ENCODE assay signal across 8 cellular contexts in genomic region chr17:59853919-59854729, GRCh38. TPM values are rescaled to one million over a fixed set of nuclear protein-coding genes. Genes with fewer than 3 reads are reported as not detected.
DNase-seq lines count a peak whose midpoint lies in the region; ATAC-seq and TF ChIP-seq lines count a peak whose summit lies in the region.
"Not testable (repeated sequence)": the region's sequence is repeated elsewhere in the genome, so short reads cannot be mapped to it uniquely, and the experiment has no call there.

No MANE protein-coding gene starts in this region.

- H3K4me1 ChIP-seq in CD4-positive, CD25-positive, alpha-beta regulatory T cell (ENCODE audit: control insufficient read depth, insufficient read depth, low read length, poor library complexity, severe bottlenecking): peaks cover 25% of the 10 kb centered on the region
- H3K4me1 ChIP-seq in PC-3 (ENCODE audit: insufficient read depth, low read length) (peaks cover 70% of the 10 kb centered on the region), mammary epithelial cell (ENCODE audit: insufficient read depth, low read length) (peaks cover 25% of the 10 kb centered on the region), heart left ventricle (peaks cover 0 to 53% (median 8%) of the 10 kb centered on the region in 12 donors)
- not testable (repeated sequence) for H3K4me1 ChIP-seq in smooth muscle cell (ENCODE audit: low read depth); uterus

- H3K9me2 ChIP-seq in PC-3 (replicated peaks; ENCODE audit: low read length): not testable (repeated sequence)

- not testable (repeated sequence) for H2AFZ ChIP-seq in PC-3 (ENCODE audit: low read length); mammary epithelial cell (ENCODE audit: low read depth, low read length); smooth muscle cell (ENCODE audit: low read depth)

- WGBS in mammary epithelial cell (ENCODE audit: low coverage, missing lambda C conversion rate): 97% methylated on average over 10 of the region's 10 CpGs
- WGBS in heart left ventricle, 4 donors: 94 to 97% (median 95%) methylated on average over 10 of the region's 10 CpGs
- 74% methylated on average over 10 of the region's 10 CpGs for WGBS in smooth muscle cell (ENCODE audit: low lambda C conversion rate)

- not testable (repeated sequence) for H3K36me3 ChIP-seq in CD4-positive, CD25-positive, alpha-beta regulatory T cell (ENCODE audit: control insufficient read depth, insufficient read depth, low read length); PC-3 (ENCODE audit: low read depth, low read length); mammary epithelial cell (ENCODE audit: insufficient read depth, low read length); heart left ventricle; smooth muscle cell (ENCODE audit: low read depth); uterus

- H3K27me3 Mint-ChIP-seq in CD4-positive, CD25-positive, alpha-beta regulatory T cell; activated CD4-positive, alpha-beta T cell treated with anti-CD3 and anti-CD28 coated beads, Interleukin-2, amount 10 ng/mL, durations not matched to agents 7 days and 5 days; natural killer cell treated with Interleukin-12 subunit alpha and Interleukin-12 subunit beta and Interleukin-15 and Interleukin-18, amount 100 ng/mL, for 72 hours: not testable (repeated sequence)

- H3K9me3 ChIP-seq in CD4-positive, CD25-positive, alpha-beta regulatory T cell (ENCODE audit: control insufficient read depth in 2 of 2, low read length in 2 of 2); PC-3 (ENCODE audit: low read length); mammary epithelial cell (replicated peaks; ENCODE audit: insufficient read depth, low read length); heart left ventricle; smooth muscle cell (replicated peaks; ENCODE audit: low read depth); uterus: not testable (repeated sequence)

- intact Hi-C loops in PC-3 (cut with micrococcal nuclease) (loop anchor here (1.0 to 2.0 kb wide), 4 partner anchors 9 to 147 kb away; partner anchors contain the start of genes PTRH2 and VMP1), mammary epithelial cell (cut with micrococcal nuclease) (loop anchor here (1.0 kb wide), 2 partner anchors 9 to 101 kb away; no protein-coding TSS in a partner anchor)
- intact Hi-C loops in heart left ventricle (cut with DNase I); uterus (cut with DNase I; ENCODE audit: low total_unique reads): not testable (repeated sequence)

- BruUV-seq in PC-3 (replicated peaks; lab: Mats Ljungman, UMichigan); mammary epithelial cell (replicated peaks; lab: Mats Ljungman, UMichigan): not testable (repeated sequence)

- CTCF ChIA-PET in PC-3 (lab: Charles Lee): interaction anchor here (0.6 to 1.2 kb wide), 7 partner anchors 9 to 224 kb away, joined by 4 to 18 read pairs (median 5); no protein-coding TSS in a partner anchor
- CTCF ChIA-PET in activated CD4-positive, alpha-beta T cell treated with anti-CD3 and anti-CD28 coated beads, Interleukin-2, amount 10 ng/mL, durations not matched to agents 7 days and 5 days (lab: Charles Lee): interaction anchor here (0.6 to 2.0 kb wide), 11 partner anchors 9 to 209 kb away, joined by 3 to 11 read pairs (median 4); no protein-coding TSS in a partner anchor
- CTCF ChIA-PET in mammary epithelial cell (lab: Charles Lee; ENCODE audit: low non-redundant PET): interaction anchor here (0.6 to 0.7 kb wide), 3 partner anchors 38 to 100 kb away, joined by 4 to 11 read pairs (median 5); no protein-coding TSS in a partner anchor

- H3K36me3 Mint-ChIP-seq in CD4-positive, CD25-positive, alpha-beta regulatory T cell; activated CD4-positive, alpha-beta T cell treated with anti-CD3 and anti-CD28 coated beads, Interleukin-2, amount 10 ng/mL, durations not matched to agents 7 days and 5 days (ENCODE audit: low read depth); natural killer cell treated with Interleukin-12 subunit alpha and Interleukin-12 subunit beta and Interleukin-15 and Interleukin-18, amount 100 ng/mL, for 72 hours: not testable (repeated sequence)

- H3K27me3 ChIP-seq in CD4-positive, CD25-positive, alpha-beta regulatory T cell (ENCODE audit: control insufficient read depth, insufficient read depth, low read length); PC-3 (ENCODE audit: low read length); mammary epithelial cell (ENCODE audit: insufficient read depth, low read length); heart left ventricle; smooth muscle cell (ENCODE audit: low read depth); uterus: not testable (repeated sequence)

- H3F3A ChIP-seq in PC-3 (ENCODE audit: low read length, unreplicated experiment): not testable (repeated sequence)
- peaks cover 20% of the 10 kb centered on the region for H3F3A ChIP-seq in smooth muscle cell (ENCODE audit: low read depth)

- peaks cover 20% of the 10 kb centered on the region for H3K79me2 ChIP-seq in PC-3 (ENCODE audit: low read length)
- H3K79me2 ChIP-seq in mammary epithelial cell (ENCODE audit: insufficient read depth, low read length); smooth muscle cell (ENCODE audit: low read depth): not testable (repeated sequence)

- H3K4me1 Mint-ChIP-seq in CD4-positive, CD25-positive, alpha-beta regulatory T cell: peaks cover 15 to 42% (median 29%) of the 10 kb centered on the region in 4 donors
- peaks cover 53% of the 10 kb centered on the region for H3K4me1 Mint-ChIP-seq in activated CD4-positive, alpha-beta T cell treated with anti-CD3 and anti-CD28 coated beads, Interleukin-2, amount 10 ng/mL, durations not matched to agents 7 days and 5 days
- peaks cover 26 to 33% of the 10 kb centered on the region in 2 donors for H3K4me1 Mint-ChIP-seq in natural killer cell treated with Interleukin-12 subunit alpha and Interleukin-12 subunit beta and Interleukin-15 and Interleukin-18, amount 100 ng/mL, for 72 hours (ENCODE audit: low read depth in 2 of 2)

- H4K20me1 ChIP-seq in PC-3 (ENCODE audit: low read length); mammary epithelial cell (ENCODE audit: insufficient read depth, low read length); smooth muscle cell (ENCODE audit: low read depth): not testable (repeated sequence)

- dilution Hi-C loops in mammary epithelial cell (cut with HindIII; ENCODE audit: low sequenced_read_pairs): not testable (repeated sequence)

- H3K4me3 ChIP-seq in CD4-positive, CD25-positive, alpha-beta regulatory T cell (ENCODE audit: low read depth, low read length); PC-3 (ENCODE audit: low read length); mammary epithelial cell (replicated peaks in 1 of 3; ENCODE audit: insufficient read depth in 1 of 3, low read depth in 2 of 3, low read length in 3 of 3); heart left ventricle; smooth muscle cell; uterus: not testable (repeated sequence)

- H3K4me3 Mint-ChIP-seq in CD4-positive, CD25-positive, alpha-beta regulatory T cell; activated CD4-positive, alpha-beta T cell treated with anti-CD3 and anti-CD28 coated beads, Interleukin-2, amount 10 ng/mL, durations not matched to agents 7 days and 5 days; natural killer cell treated with Interleukin-12 subunit alpha and Interleukin-12 subunit beta and Interleukin-15 and Interleukin-18, amount 100 ng/mL, for 72 hours: not testable (repeated sequence)

- not testable (repeated sequence) for H3K9me3 Mint-ChIP-seq in CD4-positive, CD25-positive, alpha-beta regulatory T cell; activated CD4-positive, alpha-beta T cell treated with anti-CD3 and anti-CD28 coated beads, Interleukin-2, amount 10 ng/mL, durations not matched to agents 7 days and 5 days; natural killer cell treated with Interleukin-12 subunit alpha and Interleukin-12 subunit beta and Interleukin-15 and Interleukin-18, amount 100 ng/mL, for 72 hours

- H3K27ac Mint-ChIP-seq in CD4-positive, CD25-positive, alpha-beta regulatory T cell: peak overlapping the region; percentile 52 to 86 (median 84)
- H3K27ac Mint-ChIP-seq in activated CD4-positive, alpha-beta T cell treated with anti-CD3 and anti-CD28 coated beads, Interleukin-2, amount 10 ng/mL, durations not matched to agents 7 days and 5 days: peak overlapping the region; percentile 73
- H3K27ac Mint-ChIP-seq in natural killer cell treated with Interleukin-12 subunit alpha and Interleukin-12 subunit beta and Interleukin-15 and Interleukin-18, amount 100 ng/mL, for 72 hours: peak overlapping the region; percentile 74 to 82

- in situ Hi-C loops in mammary epithelial cell (cut with MboI; ENCODE audit: low sequenced_read_pairs in 2 of 2): not testable (repeated sequence)

- not testable (repeated sequence) for ATAC-seq in CD4-positive, CD25-positive, alpha-beta regulatory T cell (ENCODE audit: low read depth in 2 of 2); PC-3; heart left ventricle; natural killer cell treated with Interleukin-12 subunit alpha and Interleukin-12 subunit beta and Interleukin-15 and Interleukin-18, amount 100 ng/mL, for 72 hours

- H3K27ac ChIP-seq in CD4-positive, CD25-positive, alpha-beta regulatory T cell (ENCODE audit: insufficient read depth, low read length, poor library complexity, severe bottlenecking): peak overlapping the region; percentile 81
- H3K27ac ChIP-seq in PC-3 (ENCODE audit: low read length) (peak overlapping the region; percentile 92), mammary epithelial cell (ENCODE audit: insufficient read depth, low read depth, low read length) (peak overlapping the region; percentile 52), heart left ventricle (peak overlapping the region in 8 of 12 donors; percentile 5 to 82 (median 56)), smooth muscle cell (ENCODE audit: low read depth) (peak overlapping the region; percentile 59), uterus (peak overlapping the region; percentile 83 to 84)

- not testable (repeated sequence) for TF ChIP-seq CTCF in PC-3 (conservative IDR thresholded peaks at IDR 0.05; ENCODE audit: low read depth, low read length); mammary epithelial cell (conservative IDR thresholded peaks at IDR 0.05 in 1 of 2, IDR thresholded peaks at IDR 0.05 in 1 of 2; ENCODE audit: extremely low read depth in 1 of 2, insufficient read depth in 1 of 2, low read depth in 1 of 2, low read length in 2 of 2); heart left ventricle (IDR thresholded peaks at IDR 0.05); smooth muscle cell (IDR thresholded peaks at IDR 0.05; ENCODE audit: borderline replicate concordance, insufficient read depth, poor library complexity, severe bottlenecking); uterus (IDR thresholded peaks at IDR 0.05)

- DNase-seq in CD4-positive, CD25-positive, alpha-beta regulatory T cell; PC-3; activated CD4-positive, alpha-beta T cell treated with anti-CD3 and anti-CD28 coated beads, Interleukin-2, amount 10 ng/mL, durations not matched to agents 7 days and 5 days; mammary epithelial cell; heart left ventricle; natural killer cell treated with Interleukin-12 subunit alpha and Interleukin-12 subunit beta and Interleukin-15 and Interleukin-18, amount 100 ng/mL, for 72 hours (ENCODE audit: low spot score); smooth muscle cell (lab: John Stamatoyannopoulos, UW; ENCODE audit: unreplicated experiment); uterus: not testable (repeated sequence)

- POLR2A ChIA-PET in PC-3 (lab: Charles Lee; ENCODE audit: unreplicated experiment): interaction anchor here (0.6 to 1.1 kb wide), 8 partner anchors 11 to 652 kb away, joined by 3 to 46 read pairs (median 11); no protein-coding TSS in a partner anchor
- POLR2A ChIA-PET in activated CD4-positive, alpha-beta T cell treated with anti-CD3 and anti-CD28 coated beads, Interleukin-2, amount 10 ng/mL, durations not matched to agents 7 days and 5 days (lab: Charles Lee): interaction anchor here (0.6 to 2.1 kb wide), 4 partner anchors 10 to 189 kb away, joined by 3 to 12 read pairs (median 6); no protein-coding TSS in a partner anchor

- peak overlapping the region; percentile 54 for H3K4me2 ChIP-seq in PC-3 (ENCODE audit: low read length)
- H3K4me2 ChIP-seq in mammary epithelial cell (ENCODE audit: insufficient read depth, low read depth, low read length); smooth muscle cell: not testable (repeated sequence)

- TF ChIP-seq POLR2A in heart left ventricle (IDR thresholded peaks at IDR 0.05); uterus (IDR thresholded peaks at IDR 0.05): not testable (repeated sequence)

- peak overlapping the region; percentile 81 for H3K9ac ChIP-seq in PC-3 (ENCODE audit: low read length)
- H3K9ac ChIP-seq in mammary epithelial cell (ENCODE audit: insufficient read depth, low read length); smooth muscle cell (ENCODE audit: low read depth): not testable (repeated sequence)

RNA-seq across cellular contexts. Expression of gene TUBD1, which starts 38.6 kb away (rescaled TPM):
- 16.3 TPM for total RNA-seq in CD4-positive, CD25-positive, alpha-beta regulatory T cell
- 10 to 100 TPM; 21.0 to 28.2 (median 24.6) TPM for polyA plus RNA-seq in CD4-positive, CD25-positive, alpha-beta regulatory T cell
- total RNA-seq in PC-3 (2014; rRNA removed): 8.2 and 11.0 TPM in 2 replicates
- total RNA-seq in activated CD4-positive, alpha-beta T cell treated with anti-CD3 and anti-CD28 coated beads, Interleukin-2, amount 10 ng/mL, durations not matched to agents 7 days and 5 days: 10 to 100 TPM; 12.3 to 13.8 TPM
- 1 to 10 TPM; 4.1 to 5.8 TPM for total RNA-seq in mammary epithelial cell
- 4.1 TPM for polyA plus RNA-seq in mammary epithelial cell
- not detected for polyA minus RNA-seq in mammary epithelial cell
- 1 to 10 TPM; 3.7 to 8.5 (median 6.2) TPM for total RNA-seq in heart left ventricle
- polyA plus RNA-seq in heart left ventricle: 1 to 10 TPM; 4.6 to 7.0 TPM
- 10 to 100 TPM; 10.6 to 15.1 TPM for total RNA-seq in natural killer cell treated with Interleukin-12 subunit alpha and Interleukin-12 subunit beta and Interleukin-15 and Interleukin-18, amount 100 ng/mL, for 72 hours
- 11.0 and 21.8 TPM in 2 replicates for total RNA-seq in smooth muscle cell
- polyA plus RNA-seq in smooth muscle cell: 10.2 and 10.3 TPM in 2 replicates
- total RNA-seq in uterus: 10 to 100 TPM in 3 of 4 donors, 1 to 10 TPM in 1; 7.7 to 62.9 (median 18.7) TPM

RNA-seq across cellular contexts. Expression of gene RPS6KB1, which starts 38.8 kb away (rescaled TPM):
- 123 TPM for total RNA-seq in CD4-positive, CD25-positive, alpha-beta regulatory T cell
- polyA plus RNA-seq in CD4-positive, CD25-positive, alpha-beta regulatory T cell: 10 to 100 TPM; 19.9 to 28.1 (median 25.0) TPM
- 43.4 and 51.5 TPM in 2 replicates for total RNA-seq in PC-3 (2014; rRNA removed)
- 10 to 100 TPM; 46.7 to 50.3 TPM for total RNA-seq in activated CD4-positive, alpha-beta T cell treated with anti-CD3 and anti-CD28 coated beads, Interleukin-2, amount 10 ng/mL, durations not matched to agents 7 days and 5 days
- 10 to 100 TPM; 16.8 to 28.5 TPM for total RNA-seq in mammary epithelial cell
- polyA plus RNA-seq in mammary epithelial cell: 8.2 TPM
- 12.8 TPM for polyA minus RNA-seq in mammary epithelial cell
- 10 to 100 TPM; 13.5 to 29.4 (median 24.5) TPM for total RNA-seq in heart left ventricle
- polyA plus RNA-seq in heart left ventricle: 10 to 100 TPM in 1 of 2 donors, 1 to 10 TPM in 1; 7.8 to 11.6 TPM
- 10 to 100 TPM; 50.8 to 95.1 TPM for total RNA-seq in natural killer cell treated with Interleukin-12 subunit alpha and Interleukin-12 subunit beta and Interleukin-15 and Interleukin-18, amount 100 ng/mL, for 72 hours
- total RNA-seq in smooth muscle cell: 20.1 and 20.8 TPM in 2 replicates
- polyA plus RNA-seq in smooth muscle cell: 19.0 and 22.3 TPM in 2 replicates
- 10 to 100 TPM; 19.2 to 86.2 (median 55.8) TPM for total RNA-seq in uterus
